In the genomic region with DNA sequence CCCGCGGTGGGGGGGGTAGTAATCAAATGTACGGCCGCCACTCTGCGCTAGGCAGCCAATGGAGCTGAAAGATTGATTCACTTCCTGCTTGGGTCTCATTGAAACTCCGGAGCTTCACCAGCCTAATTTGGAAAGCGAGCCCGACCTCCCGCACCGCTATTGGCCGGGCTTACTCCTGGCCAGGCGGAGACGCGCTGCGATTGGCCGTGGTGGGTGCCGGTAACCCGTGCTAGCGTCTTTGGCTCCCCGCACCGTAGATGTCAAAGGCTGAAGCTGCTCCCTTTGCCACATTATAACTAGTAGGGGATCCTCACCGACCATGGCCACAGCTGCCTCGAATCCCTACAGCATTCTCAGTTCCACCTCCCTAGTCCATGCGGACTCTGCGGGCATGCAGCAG, we compare ENCODE assay signal across 10 cellular contexts. TPM values are rescaled to one million over a fixed set of nuclear protein-coding genes. Genes with fewer than 3 reads are reported as not detected.
A peak's percentile ranks its signal among the peaks of the same experiment; 100 is the strongest.
DNase-seq lines count a peak whose midpoint lies in the region; ATAC-seq and TF ChIP-seq lines count a peak whose summit lies in the region.
"Had no signal": no experiment of that assay in that cellular context is flagged by ENCODE, and none has a peak within 500 bp of the region (broad histone marks: within the 10 kb centered on the region; RNA-seq: fewer than 3 reads in every experiment).

POU3F4 (plus strand) TSS at position 285 of the 400 bp plus-strand sequence; CDS start at position 320, 35 bp downstream.

- H3K36me3 Mint-ChIP-seq in mesothelial cell of epicardium: no peaks in the 10 kb centered on the region

- in situ Hi-C loops in astrocyte of the spinal cord (cut with HindIII; ENCODE audit: low sequenced_read_pairs): no loop called here
- in situ Hi-C loops in HAP-1 (cut with MboI; ENCODE audit: low sequenced_read_pairs): no loop called here

- intact Hi-C loops in left ventricle myocardium inferior (cut with micrococcal nuclease) (no loop called here), heart left ventricle (cut with DNase I) (no loop called here), thyroid gland (cut with DNase I) (no loop called here), posterior vena cava (cut with DNase I) (no loop called here)

- no peaks in the 10 kb centered on the region for H3K36me3 ChIP-seq in left ventricle myocardium inferior
- H3K36me3 ChIP-seq in heart left ventricle: no peaks in the 10 kb centered on the region
- H3K36me3 ChIP-seq in thyroid gland: no peaks in the 10 kb centered on the region
- H3K36me3 ChIP-seq in HAP-1 (replicated peaks): no peaks in the 10 kb centered on the region

- 2 to 45% (median 21%) methylated on average over 25 of the region's 25 CpGs for WGBS in heart left ventricle, 4 donors
- WGBS in thyroid gland, 2 donors: 0 to 4% methylated on average over 5 to 6 of the region's 25 CpGs

- H3K27ac Mint-ChIP-seq in mesothelial cell of epicardium: no peak within 1 kb of the TSS

- H3K9me3 ChIP-seq in left ventricle myocardium inferior (replicated peaks) (no peaks in the 10 kb centered on the region), heart left ventricle (no peaks in the 10 kb centered on the region), thyroid gland (no peaks in the 10 kb centered on the region), HAP-1 (no peaks in the 10 kb centered on the region)

- H3K9me3 Mint-ChIP-seq in mesothelial cell of epicardium: peaks cover 18% of the 10 kb centered on the region

- H3K4me1 Mint-ChIP-seq in mesothelial cell of epicardium: peaks cover 5% of the 10 kb centered on the region

- no peak within 1 kb of the TSS for H3K27ac ChIP-seq in left ventricle myocardium inferior (replicated peaks)
- H3K27ac ChIP-seq in heart left ventricle: no peak within 1 kb of the TSS
- H3K27ac ChIP-seq in thyroid gland: no peak within 1 kb of the TSS

- H3K4me3 Mint-ChIP-seq in mesothelial cell of epicardium: peak within 1 kb of the TSS; percentile 31

- no peaks in the 10 kb centered on the region for H3K4me1 ChIP-seq in left ventricle myocardium inferior
- H3K4me1 ChIP-seq in heart left ventricle: peaks cover 0 to 5% (median 0%) of the 10 kb centered on the region in 12 donors
- no peaks in the 10 kb centered on the region for H3K4me1 ChIP-seq in thyroid gland
- no peaks in the 10 kb centered on the region for H3K4me1 ChIP-seq in HAP-1

- no peak for TF ChIP-seq POLR2A in heart left ventricle (IDR thresholded peaks at IDR 0.05)
- TF ChIP-seq POLR2A in thyroid gland (IDR thresholded peaks at IDR 0.05): no peak

- peak within 1 kb of the TSS; percentile 23 for H3K4me3 ChIP-seq in left ventricle myocardium inferior
- H3K4me3 ChIP-seq in heart left ventricle: peak within 1 kb of the TSS in 1 of 12 donors; percentile 4
- H3K4me3 ChIP-seq in astrocyte of the spinal cord (ENCODE audit: low read depth, low read length): peak within 1 kb of the TSS; percentile 48
- H3K4me3 ChIP-seq in thyroid gland (replicated peaks in 1 of 3): no peak within 1 kb of the TSS
- H3K4me3 ChIP-seq in HAP-1: no peak within 1 kb of the TSS

- DNase-seq in left ventricle myocardium inferior: no peak
- no peak for DNase-seq in heart left ventricle
- peak; percentile 86 for DNase-seq in astrocyte of the spinal cord (ENCODE audit: low read depth, low spot score)
- DNase-seq in mesothelial cell of epicardium (ENCODE audit: low spot score in 2 of 2, unreplicated experiment in 2 of 2): peak in 1 of 2 experiments; percentile 39
- peak; percentile 21 to 30 for DNase-seq in thyroid gland
- no peak for DNase-seq in HAP-1 (ENCODE audit: low spot score in 2 of 2)
- DNase-seq in posterior vena cava (ENCODE audit: low spot score): no peak
- DNase-seq: activated T-cell treated with anti-CD3 and anti-CD28 coated beads, Interleukin-2, amount 50 U/mL, for 1 hour; GDM1 had no signal

- ATAC-seq in heart left ventricle: no peak
- no peak for ATAC-seq in GM21717 (IDR thresholded peaks at IDR 0.05; ENCODE audit: unreplicated experiment)

- TF ChIP-seq CTCF in left ventricle myocardium inferior (IDR thresholded peaks at IDR 0.05; ENCODE audit: borderline replicate concordance) (no peak), heart left ventricle (IDR thresholded peaks at IDR 0.05) (no peak), astrocyte of the spinal cord (IDR thresholded peaks at IDR 0.05; ENCODE audit: low read depth, low read length) (no peak), mesothelial cell of epicardium (IDR thresholded peaks at IDR 0.05; ENCODE audit: unreplicated experiment) (no peak), thyroid gland (IDR thresholded peaks at IDR 0.05) (no peak)

- H3K27me3 ChIP-seq in left ventricle myocardium inferior (ENCODE audit: low read depth): peaks cover 94% of the 10 kb centered on the region
- peaks cover 0 to 95% (median 38%) of the 10 kb centered on the region in 9 donors for H3K27me3 ChIP-seq in heart left ventricle
- H3K27me3 ChIP-seq in thyroid gland: peaks cover 33% of the 10 kb centered on the region
- 0 out of 2 replicates have a peak, but pooled peaks cover 6% of the 10 kb centered on the region for H3K27me3 ChIP-seq in HAP-1 (ENCODE audit: low read depth)

- H3K27me3 Mint-ChIP-seq in mesothelial cell of epicardium (ENCODE audit: low read depth): peaks cover 98% of the 10 kb centered on the region

RNA-seq across cellular contexts. Expression of gene POU3F4, which starts in this region (rescaled TPM):
- total RNA-seq in left ventricle myocardium inferior: not detected
- not detected for total RNA-seq in heart left ventricle
- polyA plus RNA-seq in heart left ventricle: not detected
- not detected in 3 replicates for total RNA-seq in mesothelial cell of epicardium
- under 1 TPM in 1 of 4 donors, not detected in 3; 0.25 TPM for total RNA-seq in thyroid gland
- total RNA-seq in posterior vena cava: not detected

Comparison
In these comparisons a context has a peak if more than half of its experiments do, and no peak if none do; other contexts are left out.
1. Peak in DNase-seq in thyroid gland; RNA of the gene not detected or under 1 TPM.
2. H3K4me3 ChIP-seq: peak in left ventricle myocardium inferior (single experiment) and astrocyte of the spinal cord (single experiment); none in thyroid gland (0 of 3) and HAP-1 (single experiment).